In genomic region chr1:9494936-9495758, GRCh38 we compare ENCODE assay signal across 1 cellular context.
TF ChIP-seq lines count a peak whose summit lies in the region.

No MANE protein-coding gene starts in this region.

TF ChIP-seq in HepG2, 621 proteins besides CTCF, POLR2A, EP300 and RAD21 (continued from another document and continues in another):
- TF ChIP-seq ZNF646 (CRISPR knock-in tag; IDR thresholded peaks at IDR 0.05): no peak
- no peak for TF ChIP-seq MBD4 (IDR thresholded peaks at IDR 0.05; ENCODE audit: borderline replicate concordance, low read length)
- TF ChIP-seq HOXA7 (CRISPR knock-in tag; IDR thresholded peaks at IDR 0.05): no peak
- TF ChIP-seq MAFF (IDR thresholded peaks at IDR 0.05; ENCODE audit: low read depth, low read length): no peak
- TF ChIP-seq NAIF1 (CRISPR knock-in tag; IDR thresholded peaks at IDR 0.05; ENCODE audit: borderline replicate concordance): no peak
- TF ChIP-seq ZNF552 (CRISPR knock-in tag; IDR thresholded peaks at IDR 0.05; ENCODE audit: borderline replicate concordance): no peak
- TF ChIP-seq ATF1 (CRISPR knock-in tag; IDR thresholded peaks at IDR 0.05): no peak
- TF ChIP-seq GLI4 (CRISPR knock-in tag; IDR thresholded peaks at IDR 0.05; ENCODE audit: borderline replicate concordance): no peak
- TF ChIP-seq KDM2A (CRISPR knock-in tag; IDR thresholded peaks at IDR 0.05; ENCODE audit: borderline replicate concordance, low read depth): peak; percentile 78; the same call in 1 of the 2 replicates
- no peak for TF ChIP-seq ZNF12 (CRISPR knock-in tag; IDR thresholded peaks at IDR 0.05)
- peak; percentile 91 for TF ChIP-seq HNRNPL (IDR thresholded peaks at IDR 0.05; ENCODE audit: low read depth, low read length)
- TF ChIP-seq DMTF1 (CRISPR knock-in tag; IDR thresholded peaks at IDR 0.05): no peak
- no peak for TF ChIP-seq TBL1XR1 (IDR thresholded peaks at IDR 0.05; ENCODE audit: borderline replicate concordance, low read length, partially characterized antibody)
- TF ChIP-seq STAT6 (CRISPR knock-in tag; IDR thresholded peaks at IDR 0.05; ENCODE audit: borderline replicate concordance): no peak
- 0 out of 2 replicates have a peak, but pooled peaks have one; percentile 27 for TF ChIP-seq SAFB2 (CRISPR knock-in tag; IDR thresholded peaks at IDR 0.05; ENCODE audit: borderline replicate concordance, low read depth)
- TF ChIP-seq GRHL1 (CRISPR knock-in tag; conservative IDR thresholded peaks at IDR 0.05): no peak
- no peak for TF ChIP-seq FOXO1 (CRISPR knock-in tag; IDR thresholded peaks at IDR 0.05)
- no peak for TF ChIP-seq ATF5 (CRISPR knock-in tag; IDR thresholded peaks at IDR 0.05; ENCODE audit: low read depth)
- TF ChIP-seq ZNF619 (CRISPR knock-in tag; IDR thresholded peaks at IDR 0.05): no peak
- peak; percentile 35; the same call in 1 of the 2 replicates for TF ChIP-seq MED1 (CRISPR knock-in tag; IDR thresholded peaks at IDR 0.05)
- 0 out of 2 replicates have a peak, but pooled peaks have one; percentile 36 for TF ChIP-seq ADNP (CRISPR knock-in tag; IDR thresholded peaks at IDR 0.05)
- peak; percentile 29; the same call in 1 of the 2 replicates for TF ChIP-seq MXD3 (CRISPR knock-in tag; IDR thresholded peaks at IDR 0.05)
- TF ChIP-seq RBM22 (optimal IDR thresholded peaks at IDR 0.05; ENCODE audit: low read length): no peak
- TF ChIP-seq MAX (IDR thresholded peaks at IDR 0.05): peak; percentile 60
- TF ChIP-seq NFIC (IDR thresholded peaks at IDR 0.05; ENCODE audit: low read length): no peak
- TF ChIP-seq ZC3H4 (CRISPR knock-in tag; IDR thresholded peaks at IDR 0.05; ENCODE audit: borderline replicate concordance): no peak
- no peak for TF ChIP-seq ZNF280B (CRISPR knock-in tag; IDR thresholded peaks at IDR 0.05; ENCODE audit: borderline replicate concordance)
- no peak for TF ChIP-seq HMG20A (CRISPR knock-in tag; IDR thresholded peaks at IDR 0.05; ENCODE audit: borderline replicate concordance)
- no peak for TF ChIP-seq ZNF597 (CRISPR knock-in tag; IDR thresholded peaks at IDR 0.05)
- no peak for TF ChIP-seq CENPX (CRISPR knock-in tag; IDR thresholded peaks at IDR 0.05)
- no peak for TF ChIP-seq CREBL2 (CRISPR knock-in tag; IDR thresholded peaks at IDR 0.05; ENCODE audit: borderline replicate concordance)
- 0 out of 2 replicates have a peak, but pooled peaks have one; percentile 20 for TF ChIP-seq LBX2 (CRISPR knock-in tag; IDR thresholded peaks at IDR 0.05; ENCODE audit: borderline replicate concordance)
- TF ChIP-seq AKAP8 (CRISPR knock-in tag; IDR thresholded peaks at IDR 0.05): no peak
- TF ChIP-seq NR2F6 (IDR thresholded peaks at IDR 0.05): no peak
- peak; percentile 20; the same call in 1 of the 2 replicates for TF ChIP-seq NR2F6 (CRISPR knock-in tag; IDR thresholded peaks at IDR 0.05)
- TF ChIP-seq ARID5B (CRISPR knock-in tag; IDR thresholded peaks at IDR 0.05): peak; percentile 13; the same call in 1 of the 2 replicates
